Comparison of ENCODE assay signal across 1 cellular context in genomic region chr1:183942933-183943693, GRCh38.
A peak's percentile ranks its signal among the peaks of the same experiment; 100 is the strongest.
TF ChIP-seq lines count a peak whose summit lies in the region.

No MANE protein-coding gene starts in this region.

TF ChIP-seq in K562, 482 proteins besides CTCF, POLR2A, EP300 and RAD21 (continued from another document and continues in another):
- TF ChIP-seq STAT6 (CRISPR knock-in tag; IDR thresholded peaks at IDR 0.05) = no peak
- 0 out of 2 replicates have a peak, but pooled peaks have one; percentile 14 for TF ChIP-seq TEAD4 (IDR thresholded peaks at IDR 0.05; ENCODE audit: low read length)
- TF ChIP-seq TEAD4 (CRISPR knock-in tag; IDR thresholded peaks at IDR 0.05; ENCODE audit: borderline replicate concordance) = no peak
- TF ChIP-seq RAD51 (IDR thresholded peaks at IDR 0.05; ENCODE audit: borderline replicate concordance, low read depth) = peak; percentile 66
- TF ChIP-seq FOSL1 (tag; conservative IDR thresholded peaks at IDR 0.05) = peak; percentile 59
- TF ChIP-seq RNF219 (CRISPR knock-in tag; IDR thresholded peaks at IDR 0.05) = no peak
- TF ChIP-seq ZNF224 (CRISPR knock-in tag; IDR thresholded peaks at IDR 0.05) = no peak
- no peak for TF ChIP-seq NCOA6 (IDR thresholded peaks at IDR 0.05)
- TF ChIP-seq POLR2H (tag; IDR thresholded peaks at IDR 0.05; ENCODE audit: low read depth) = no peak
- no peak for TF ChIP-seq MTA2 (IDR thresholded peaks at IDR 0.05; ENCODE audit: low read depth)
- TF ChIP-seq HDAC3 (IDR thresholded peaks at IDR 0.05; ENCODE audit: borderline replicate concordance, partially characterized antibody) = no peak
- TF ChIP-seq FOXP4 (CRISPR knock-in tag; IDR thresholded peaks at IDR 0.05; ENCODE audit: borderline replicate concordance) = no peak
- TF ChIP-seq CEBPB (tag; IDR thresholded peaks at IDR 0.05) = peak; percentile 92
- TF ChIP-seq FOXK1 (CRISPR knock-in tag; IDR thresholded peaks at IDR 0.05; ENCODE audit: borderline replicate concordance) = no peak
- TF ChIP-seq JUNB (CRISPR knock-in tag; conservative IDR thresholded peaks at IDR 0.05) = no peak
- no peak for TF ChIP-seq ZNF445 (CRISPR knock-in tag; IDR thresholded peaks at IDR 0.05; ENCODE audit: low read depth)
- TF ChIP-seq ATF6 (CRISPR knock-in tag; IDR thresholded peaks at IDR 0.05) = no peak
- 0 out of 2 replicates have a peak, but pooled peaks have one; percentile 15 for TF ChIP-seq BCOR (IDR thresholded peaks at IDR 0.05)
- no peak for TF ChIP-seq SMAD3 (CRISPR knock-in tag; conservative IDR thresholded peaks at IDR 0.05)
- TF ChIP-seq CEBPG (CRISPR knock-in tag; IDR thresholded peaks at IDR 0.05) = peak; percentile 42; the same call in 1 of the 2 replicates
- TF ChIP-seq CEBPG (tag; conservative IDR thresholded peaks at IDR 0.05 in 1 of 2, IDR thresholded peaks at IDR 0.05 in 1 of 2) = peak; percentile 69 to 71
- TF ChIP-seq E4F1 (CRISPR knock-in tag; IDR thresholded peaks at IDR 0.05; ENCODE audit: borderline replicate concordance) = no peak
- no peak for TF ChIP-seq XRCC5 (IDR thresholded peaks at IDR 0.05; ENCODE audit: low read depth, low read length)
- TF ChIP-seq ZBTB17 (CRISPR knock-in tag; IDR thresholded peaks at IDR 0.05) = no peak
- TF ChIP-seq ZFP91 (CRISPR knock-in tag; IDR thresholded peaks at IDR 0.05) = no peak
- no peak for TF ChIP-seq ZNF280A (IDR thresholded peaks at IDR 0.05; ENCODE audit: low read depth, partially characterized antibody)
- TF ChIP-seq KDM5B (IDR thresholded peaks at IDR 0.05; ENCODE audit: insufficient replicate concordance, low read depth, low read length) = no peak
- TF ChIP-seq SREBF2 (CRISPR knock-in tag; IDR thresholded peaks at IDR 0.05) = no peak
- no peak for TF ChIP-seq KHSRP (IDR thresholded peaks at IDR 0.05)
- no peak for TF ChIP-seq ZNF318 (IDR thresholded peaks at IDR 0.05; ENCODE audit: borderline replicate concordance in 1 of 2, low read depth in 1 of 2)
- no peak for TF ChIP-seq TFAM (CRISPR knock-in tag; conservative IDR thresholded peaks at IDR 0.05)
- peak; percentile 51; the same call in 1 of the 2 replicates for TF ChIP-seq BACH1 (tag; IDR thresholded peaks at IDR 0.05)
- peak; percentile 76; the same call in 1 of the 2 replicates for TF ChIP-seq ZNF766 (CRISPR knock-in tag; conservative IDR thresholded peaks at IDR 0.05)
- no peak for TF ChIP-seq ZNF699 (CRISPR knock-in tag; IDR thresholded peaks at IDR 0.05; ENCODE audit: insufficient replicate concordance)
